Comparison of ENCODE assay signal across 18 cellular contexts in genomic region chr7:16991551-16991950, GRCh38.
"Had no signal": no experiment of that assay in that cellular context is flagged by ENCODE, and none has a peak within 500 bp of the region (broad histone marks: within the 10 kb centered on the region; RNA-seq: fewer than 3 reads in every experiment).

No MANE protein-coding gene starts in this region.

- DNase-seq: activated CD4-positive, alpha-beta memory T cell treated with anti-CD3 and anti-CD28 coated beads, Interleukin-2, amount 10 ng/mL, durations not matched to agents 7 days and 5 days; activated CD4-positive, alpha-beta T cell treated with anti-CD3 and anti-CD28 coated beads for 4 hours; activated effector memory CD4-positive, alpha-beta T cell treated with anti-CD3 and anti-CD28 coated beads, Interleukin-2, amount 50 U/mL, for 16 hours; activated T-cell treated with anti-CD3 and anti-CD28 coated beads, Interleukin-2, amount 50 U/mL, for 48 hours; amniotic stem cell; cerebellar nuclear complex; dermis blood vessel endothelial cell; mucosa of descending colon; natural killer cell; stimulated activated CD4-positive, alpha-beta T cell treated with anti-CD3 and anti-CD28 coated beads, Interleukin-15, amount 100 ng/mL, for 24 hours; stimulated activated CD4-positive, alpha-beta T cell treated with anti-CD3 and anti-CD28 coated beads, Interleukin-4, amount 100 ng/mL, for 24 hours; stimulated activated naive CD4-positive, alpha-beta T cell; T-helper 17 cell; transverse colon had no signal

- H3K4me3 ChIP-seq: mucosa of descending colon, transverse colon had no signal

- H3K9me3 ChIP-seq: neutrophil had no signal

- ATAC-seq: activated naive CD4-positive, alpha-beta T cell treated with anti-CD3 and anti-CD28 coated beads, Interleukin-2, amount 50 U/mL, for 72 hours; mucosa of descending colon; natural killer cell; SK-N-SH treated with all-trans-retinoic acid at 6 μM for 48 hours; T-helper 17 cell had no signal

- H3K27me3 ChIP-seq: neutrophil, transverse colon had no signal

- H3K36me3 ChIP-seq: neutrophil, transverse colon had no signal

- H3K27ac ChIP-seq: epithelial cell of prostate, neutrophil had no signal
